ENCODE assay signal across 1 cellular context in the genomic region with DNA sequence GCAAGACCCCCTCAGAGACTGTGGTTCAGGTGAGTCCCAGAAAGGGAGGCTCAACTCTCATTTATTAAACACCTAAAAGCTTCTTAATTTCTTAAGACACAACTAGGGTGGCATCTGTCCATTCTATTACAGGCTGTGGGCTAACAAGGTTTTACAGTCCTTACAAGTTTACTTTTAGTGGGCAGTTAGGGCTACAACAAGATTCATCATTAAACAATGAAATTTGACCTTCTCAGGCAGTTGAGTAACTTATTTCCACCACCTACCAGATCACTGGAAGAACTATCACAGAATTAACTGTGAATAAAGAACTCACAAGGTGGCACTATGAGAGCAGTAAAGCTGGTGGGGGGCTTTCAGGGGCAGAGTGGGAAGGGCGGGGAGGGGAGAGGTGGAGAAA.
TF ChIP-seq lines count a peak whose summit lies in the region.

No MANE protein-coding gene starts in this region.

TF ChIP-seq in WTC11, 78 proteins besides CTCF, POLR2A, EP300 and RAD21 (continued from another document):
- TF ChIP-seq, protein P1, sequence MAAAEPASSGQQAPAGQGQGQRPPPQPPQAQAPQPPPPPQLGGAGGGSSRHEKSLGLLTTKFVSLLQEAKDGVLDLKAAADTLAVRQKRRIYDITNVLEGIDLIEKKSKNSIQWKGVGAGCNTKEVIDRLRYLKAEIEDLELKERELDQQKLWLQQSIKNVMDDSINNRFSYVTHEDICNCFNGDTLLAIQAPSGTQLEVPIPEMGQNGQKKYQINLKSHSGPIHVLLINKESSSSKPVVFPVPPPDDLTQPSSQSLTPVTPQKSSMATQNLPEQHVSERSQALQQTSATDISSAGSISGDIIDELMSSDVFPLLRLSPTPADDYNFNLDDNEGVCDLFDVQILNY (CRISPR knock-in tag; IDR thresholded peaks at IDR 0.05): no peak
- TF ChIP-seq SOX15 (CRISPR knock-in tag; IDR thresholded peaks at IDR 0.05) (no peak), GRHL2 (CRISPR knock-in tag; IDR thresholded peaks at IDR 0.05; ENCODE audit: insufficient replicate concordance, severe bottlenecking) (no peak), TP53 (CRISPR knock-in tag; IDR thresholded peaks at IDR 0.05) (no peak), NFATC4 (CRISPR knock-in tag; IDR thresholded peaks at IDR 0.05) (no peak), KAT7 (CRISPR knock-in tag; IDR thresholded peaks at IDR 0.05; ENCODE audit: borderline replicate concordance) (no peak), CBFB (CRISPR knock-in tag; IDR thresholded peaks at IDR 0.05; ENCODE audit: low read depth) (no peak), FOXJ3 (CRISPR knock-in tag; IDR thresholded peaks at IDR 0.05; ENCODE audit: borderline replicate concordance) (no peak), TEAD4 (CRISPR knock-in tag; IDR thresholded peaks at IDR 0.05) (no peak), SP1 (CRISPR knock-in tag; conservative IDR thresholded peaks at IDR 0.05) (no peak), ESRRA (CRISPR knock-in tag; IDR thresholded peaks at IDR 0.05; ENCODE audit: borderline replicate concordance) (no peak), MXD4 (CRISPR knock-in tag; IDR thresholded peaks at IDR 0.05; ENCODE audit: borderline replicate concordance) (no peak)
- TF ChIP-seq, protein P2, sequence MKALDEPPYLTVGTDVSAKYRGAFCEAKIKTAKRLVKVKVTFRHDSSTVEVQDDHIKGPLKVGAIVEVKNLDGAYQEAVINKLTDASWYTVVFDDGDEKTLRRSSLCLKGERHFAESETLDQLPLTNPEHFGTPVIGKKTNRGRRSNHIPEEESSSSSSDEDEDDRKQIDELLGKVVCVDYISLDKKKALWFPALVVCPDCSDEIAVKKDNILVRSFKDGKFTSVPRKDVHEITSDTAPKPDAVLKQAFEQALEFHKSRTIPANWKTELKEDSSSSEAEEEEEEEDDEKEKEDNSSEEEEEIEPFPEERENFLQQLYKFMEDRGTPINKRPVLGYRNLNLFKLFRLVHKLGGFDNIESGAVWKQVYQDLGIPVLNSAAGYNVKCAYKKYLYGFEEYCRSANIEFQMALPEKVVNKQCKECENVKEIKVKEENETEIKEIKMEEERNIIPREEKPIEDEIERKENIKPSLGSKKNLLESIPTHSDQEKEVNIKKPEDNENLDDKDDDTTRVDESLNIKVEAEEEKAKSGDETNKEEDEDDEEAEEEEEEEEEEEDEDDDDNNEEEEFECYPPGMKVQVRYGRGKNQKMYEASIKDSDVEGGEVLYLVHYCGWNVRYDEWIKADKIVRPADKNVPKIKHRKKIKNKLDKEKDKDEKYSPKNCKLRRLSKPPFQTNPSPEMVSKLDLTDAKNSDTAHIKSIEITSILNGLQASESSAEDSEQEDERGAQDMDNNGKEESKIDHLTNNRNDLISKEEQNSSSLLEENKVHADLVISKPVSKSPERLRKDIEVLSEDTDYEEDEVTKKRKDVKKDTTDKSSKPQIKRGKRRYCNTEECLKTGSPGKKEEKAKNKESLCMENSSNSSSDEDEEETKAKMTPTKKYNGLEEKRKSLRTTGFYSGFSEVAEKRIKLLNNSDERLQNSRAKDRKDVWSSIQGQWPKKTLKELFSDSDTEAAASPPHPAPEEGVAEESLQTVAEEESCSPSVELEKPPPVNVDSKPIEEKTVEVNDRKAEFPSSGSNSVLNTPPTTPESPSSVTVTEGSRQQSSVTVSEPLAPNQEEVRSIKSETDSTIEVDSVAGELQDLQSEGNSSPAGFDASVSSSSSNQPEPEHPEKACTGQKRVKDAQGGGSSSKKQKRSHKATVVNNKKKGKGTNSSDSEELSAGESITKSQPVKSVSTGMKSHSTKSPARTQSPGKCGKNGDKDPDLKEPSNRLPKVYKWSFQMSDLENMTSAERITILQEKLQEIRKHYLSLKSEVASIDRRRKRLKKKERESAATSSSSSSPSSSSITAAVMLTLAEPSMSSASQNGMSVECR (CRISPR knock-in tag; IDR thresholded peaks at IDR 0.05; ENCODE audit: borderline replicate concordance): no peak
- TF ChIP-seq, protein P3, sequence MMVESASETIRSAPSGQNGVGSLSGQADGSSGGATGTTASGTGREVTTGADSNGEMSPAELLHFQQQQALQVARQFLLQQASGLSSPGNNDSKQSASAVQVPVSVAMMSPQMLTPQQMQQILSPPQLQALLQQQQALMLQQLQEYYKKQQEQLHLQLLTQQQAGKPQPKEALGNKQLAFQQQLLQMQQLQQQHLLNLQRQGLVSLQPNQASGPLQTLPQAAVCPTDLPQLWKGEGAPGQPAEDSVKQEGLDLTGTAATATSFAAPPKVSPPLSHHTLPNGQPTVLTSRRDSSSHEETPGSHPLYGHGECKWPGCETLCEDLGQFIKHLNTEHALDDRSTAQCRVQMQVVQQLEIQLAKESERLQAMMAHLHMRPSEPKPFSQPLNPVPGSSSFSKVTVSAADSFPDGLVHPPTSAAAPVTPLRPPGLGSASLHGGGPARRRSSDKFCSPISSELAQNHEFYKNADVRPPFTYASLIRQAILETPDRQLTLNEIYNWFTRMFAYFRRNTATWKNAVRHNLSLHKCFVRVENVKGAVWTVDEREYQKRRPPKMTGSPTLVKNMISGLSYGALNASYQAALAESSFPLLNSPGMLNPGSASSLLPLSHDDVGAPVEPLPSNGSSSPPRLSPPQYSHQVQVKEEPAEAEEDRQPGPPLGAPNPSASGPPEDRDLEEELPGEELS (CRISPR knock-in tag; IDR thresholded peaks at IDR 0.05): no peak
- TF ChIP-seq, protein P4, sequence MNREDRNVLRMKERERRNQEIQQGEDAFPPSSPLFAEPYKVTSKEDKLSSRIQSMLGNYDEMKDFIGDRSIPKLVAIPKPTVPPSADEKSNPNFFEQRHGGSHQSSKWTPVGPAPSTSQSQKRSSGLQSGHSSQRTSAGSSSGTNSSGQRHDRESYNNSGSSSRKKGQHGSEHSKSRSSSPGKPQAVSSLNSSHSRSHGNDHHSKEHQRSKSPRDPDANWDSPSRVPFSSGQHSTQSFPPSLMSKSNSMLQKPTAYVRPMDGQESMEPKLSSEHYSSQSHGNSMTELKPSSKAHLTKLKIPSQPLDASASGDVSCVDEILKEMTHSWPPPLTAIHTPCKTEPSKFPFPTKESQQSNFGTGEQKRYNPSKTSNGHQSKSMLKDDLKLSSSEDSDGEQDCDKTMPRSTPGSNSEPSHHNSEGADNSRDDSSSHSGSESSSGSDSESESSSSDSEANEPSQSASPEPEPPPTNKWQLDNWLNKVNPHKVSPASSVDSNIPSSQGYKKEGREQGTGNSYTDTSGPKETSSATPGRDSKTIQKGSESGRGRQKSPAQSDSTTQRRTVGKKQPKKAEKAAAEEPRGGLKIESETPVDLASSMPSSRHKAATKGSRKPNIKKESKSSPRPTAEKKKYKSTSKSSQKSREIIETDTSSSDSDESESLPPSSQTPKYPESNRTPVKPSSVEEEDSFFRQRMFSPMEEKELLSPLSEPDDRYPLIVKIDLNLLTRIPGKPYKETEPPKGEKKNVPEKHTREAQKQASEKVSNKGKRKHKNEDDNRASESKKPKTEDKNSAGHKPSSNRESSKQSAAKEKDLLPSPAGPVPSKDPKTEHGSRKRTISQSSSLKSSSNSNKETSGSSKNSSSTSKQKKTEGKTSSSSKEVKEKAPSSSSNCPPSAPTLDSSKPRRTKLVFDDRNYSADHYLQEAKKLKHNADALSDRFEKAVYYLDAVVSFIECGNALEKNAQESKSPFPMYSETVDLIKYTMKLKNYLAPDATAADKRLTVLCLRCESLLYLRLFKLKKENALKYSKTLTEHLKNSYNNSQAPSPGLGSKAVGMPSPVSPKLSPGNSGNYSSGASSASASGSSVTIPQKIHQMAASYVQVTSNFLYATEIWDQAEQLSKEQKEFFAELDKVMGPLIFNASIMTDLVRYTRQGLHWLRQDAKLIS (CRISPR knock-in tag; IDR thresholded peaks at IDR 0.05; ENCODE audit: borderline replicate concordance): no peak
- TF ChIP-seq, protein P5, sequence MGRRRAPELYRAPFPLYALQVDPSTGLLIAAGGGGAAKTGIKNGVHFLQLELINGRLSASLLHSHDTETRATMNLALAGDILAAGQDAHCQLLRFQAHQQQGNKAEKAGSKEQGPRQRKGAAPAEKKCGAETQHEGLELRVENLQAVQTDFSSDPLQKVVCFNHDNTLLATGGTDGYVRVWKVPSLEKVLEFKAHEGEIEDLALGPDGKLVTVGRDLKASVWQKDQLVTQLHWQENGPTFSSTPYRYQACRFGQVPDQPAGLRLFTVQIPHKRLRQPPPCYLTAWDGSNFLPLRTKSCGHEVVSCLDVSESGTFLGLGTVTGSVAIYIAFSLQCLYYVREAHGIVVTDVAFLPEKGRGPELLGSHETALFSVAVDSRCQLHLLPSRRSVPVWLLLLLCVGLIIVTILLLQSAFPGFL (CRISPR knock-in tag; IDR thresholded peaks at IDR 0.05; ENCODE audit: borderline replicate concordance): no peak
